In the genomic region with DNA sequence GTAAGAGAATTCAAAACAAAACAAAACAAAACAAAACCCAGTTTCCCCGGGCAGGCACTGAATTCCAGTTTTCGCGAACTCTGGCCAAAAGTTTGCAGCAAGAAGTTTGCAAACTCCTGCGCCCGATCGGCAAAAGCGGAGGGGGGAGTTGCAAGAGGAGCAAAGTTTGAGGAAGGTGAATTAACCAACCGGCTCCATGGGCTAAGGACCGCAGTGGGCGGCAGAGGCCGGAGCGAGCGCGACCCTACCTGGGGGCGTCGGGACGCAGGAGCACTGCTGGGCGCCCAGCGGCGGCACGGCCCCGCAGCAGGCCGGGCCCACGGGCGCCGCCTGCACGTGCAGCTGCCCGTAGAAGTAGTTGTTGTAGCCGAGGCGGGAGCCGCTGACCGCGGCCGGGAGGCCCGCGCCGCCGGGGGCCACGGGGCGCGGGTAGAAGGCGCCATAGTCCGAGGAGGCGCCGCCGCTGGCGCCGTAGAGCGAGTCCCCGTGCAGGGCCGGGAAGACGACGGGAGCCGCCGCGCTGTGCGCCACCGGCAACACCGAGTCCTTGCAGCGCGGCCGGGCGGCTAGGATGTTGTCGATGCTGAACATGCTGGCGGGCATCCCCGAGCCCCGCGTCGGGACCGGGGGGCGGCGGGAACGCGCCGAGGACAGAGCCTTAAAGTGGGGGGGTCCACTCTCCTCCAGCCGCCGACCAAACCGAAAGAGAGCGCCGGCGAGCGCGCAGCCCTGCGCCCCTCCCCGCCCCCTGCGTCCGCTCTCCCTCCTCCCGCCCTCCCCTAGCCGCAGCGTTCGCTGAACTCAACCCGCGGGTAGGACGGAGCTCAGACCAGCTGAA, we compare ENCODE assay signal across 8 cellular contexts.
A peak's percentile ranks its signal among the peaks of the same experiment; 100 is the strongest.
DNase-seq lines count a peak whose midpoint lies in the region.

Gene GSC (minus strand): TSS at position 701 of the 838 bp plus-strand sequence. CDS start 98 bp downstream, at position 603.

- H4K20me1 ChIP-seq in BLaER1, result peaks cover 77% of the 10 kb centered on the region

- peaks cover 18% of the 10 kb centered on the region for H3K4me1 ChIP-seq in BLaER1

- peaks cover 100% of the 10 kb centered on the region for H3K27me3 ChIP-seq in BLaER1

- peak within 1 kb of the TSS; percentile 92 for H3K4me2 ChIP-seq in BLaER1

- no peak within 1 kb of the TSS for H3K27ac ChIP-seq in BLaER1
- H3K27ac ChIP-seq in KOPT-K1 (ENCODE audit: low read depth, low read length, poor library complexity, severe bottlenecking), result peak within 1 kb of the TSS; percentile 55

- peaks cover 20% of the 10 kb centered on the region for H3K9me3 ChIP-seq in BLaER1
- no peaks in the 10 kb centered on the region for H3K9me3 ChIP-seq in KOPT-K1 (ENCODE audit: insufficient read depth, low read length, poor library complexity, severe bottlenecking)

- no peaks in the 10 kb centered on the region for H3K36me3 ChIP-seq in BLaER1
- H3K36me3 ChIP-seq in KOPT-K1 (ENCODE audit: insufficient read depth, low read length), result peaks cover 7% of the 10 kb centered on the region; the same call in 1 of the 2 replicates

- H3K4me3 ChIP-seq in BLaER1, result peak within 1 kb of the TSS; percentile 67

- DNase-seq in amniotic epithelial cell (ENCODE audit: low read depth) (peak; percentile 2), iPS-NIHi11 (ENCODE audit: low spot score) (peak; percentile 65), DMS53 treated with DMSO at 0.1 percent for 48 hours (lab: John Stamatoyannopoulos, UW; ENCODE audit: unreplicated experiment) (no peak), T1000 (lab: John Stamatoyannopoulos, UW) (no peak), DMS153 treated with DMSO at 0.1 percent for 48 hours (lab: John Stamatoyannopoulos, UW; ENCODE audit: unreplicated experiment) (no peak)
- DNase-seq in stimulated activated CD8-positive, alpha-beta memory T cell treated with anti-CD3 and anti-CD28 coated beads, Interleukin-4, amount 100 ng/mL, for 48 hours, result peak; percentile 52

- H3K9ac ChIP-seq in BLaER1, result no peak within 1 kb of the TSS

Comparison
In these comparisons a context has a peak if more than half of its experiments do, and no peak if none do; other contexts are left out.
1. DNase-seq: peak in amniotic epithelial cell (single experiment), iPS-NIHi11 (single experiment) and stimulated activated CD8-positive, alpha-beta memory T cell treated with anti-CD3 and anti-CD28 coated beads, Interleukin-4, amount 100 ng/mL, for 48 hours (single experiment); none in DMS53 treated with DMSO at 0.1 percent for 48 hours (single experiment), T1000 (single experiment) and DMS153 treated with DMSO at 0.1 percent for 48 hours (single experiment).